In the genomic region with DNA sequence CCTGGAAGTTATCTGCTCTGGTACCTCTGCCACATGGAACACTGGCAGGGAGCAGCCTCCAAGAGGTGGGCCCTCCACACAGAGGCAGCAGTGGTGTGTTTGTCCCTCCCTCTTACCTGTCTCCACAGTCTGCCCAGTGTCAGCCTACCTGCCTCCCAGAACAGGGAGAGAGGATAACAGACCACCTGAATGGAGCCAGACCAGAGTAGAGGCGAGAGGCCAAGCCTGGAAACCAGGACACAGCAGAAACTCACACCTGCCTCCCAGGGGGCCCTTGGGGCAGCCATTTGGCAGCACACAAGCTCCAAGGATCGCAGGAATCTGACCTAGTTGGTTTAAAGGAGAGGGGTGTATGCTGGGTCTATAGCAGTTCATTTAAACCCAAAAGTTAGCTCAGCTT, we compare ENCODE assay signal across 18 cellular contexts.
"Had no signal": no experiment of that assay in that cellular context is flagged by ENCODE, and none has a peak within 500 bp of the region (broad histone marks: within the 10 kb centered on the region; RNA-seq: fewer than 3 reads in every experiment).

No MANE protein-coding gene starts in this region.

- H3K9me3 ChIP-seq: esophagus squamous epithelium, mucosa of descending colon, neutrophil, spleen, testis, tibial nerve had no signal

- DNase-seq: effector memory CD4-positive, alpha-beta T cell; esophagus squamous epithelium; foreskin fibroblast; left colon; left ventricle myocardium superior; mucosa of descending colon; naive thymus-derived CD8-positive, alpha-beta T cell; spleen; stimulated activated CD4-positive, alpha-beta T cell treated with anti-CD3 and anti-CD28 coated beads, Interleukin-15, amount 100 ng/mL, for 24 hours; stimulated activated CD4-positive, alpha-beta T cell treated with anti-CD3 and anti-CD28 coated beads, Interleukin-1b, Interleukin-23, amount 100 ng/mL, for 48 hours; stimulated activated CD4-positive, alpha-beta T cell treated with anti-CD3 and anti-CD28 coated beads, Interleukin-4, amount 100 ng/mL, for 24 hours; stimulated activated naive B cell treated with anti-CD40 and anti-IgM and Interleukin-4, amounts not matched to agents 10 μg/mL and 1 μg/mL and 100 μg/mL, for 72 hours; stimulated activated naive CD8-positive, alpha-beta T cell treated with anti-CD3 and anti-CD28 coated beads, Interleukin-15, amount 100 ng/mL, for 72 hours; testis had no signal

- H3K4me3 ChIP-seq: esophagus squamous epithelium, lung, mucosa of descending colon, spleen, testis, tibial nerve had no signal

- ATAC-seq: left colon; left ventricle myocardium superior; mucosa of descending colon; naive thymus-derived CD8-positive, alpha-beta T cell; sciatic nerve; stimulated activated naive B cell treated with anti-CD40 and anti-IgM and Interleukin-4, amounts not matched to agents 10 μg/mL and 1 μg/mL and 100 μg/mL, for 72 hours; stimulated activated naive CD8-positive, alpha-beta T cell treated with anti-CD3 and anti-CD28 coated beads, Interleukin-15, amount 100 ng/mL, for 72 hours had no signal

- H3K27ac ChIP-seq: esophagus squamous epithelium, neutrophil, spleen, testis, tibial nerve had no signal

- H3K36me3 ChIP-seq: esophagus squamous epithelium, neutrophil, spleen, tibial nerve had no signal

- H3K27me3 ChIP-seq: esophagus squamous epithelium, spleen, testis, tibial nerve had no signal
